ENCODE assay signal across 25 cellular contexts in the genomic region with DNA sequence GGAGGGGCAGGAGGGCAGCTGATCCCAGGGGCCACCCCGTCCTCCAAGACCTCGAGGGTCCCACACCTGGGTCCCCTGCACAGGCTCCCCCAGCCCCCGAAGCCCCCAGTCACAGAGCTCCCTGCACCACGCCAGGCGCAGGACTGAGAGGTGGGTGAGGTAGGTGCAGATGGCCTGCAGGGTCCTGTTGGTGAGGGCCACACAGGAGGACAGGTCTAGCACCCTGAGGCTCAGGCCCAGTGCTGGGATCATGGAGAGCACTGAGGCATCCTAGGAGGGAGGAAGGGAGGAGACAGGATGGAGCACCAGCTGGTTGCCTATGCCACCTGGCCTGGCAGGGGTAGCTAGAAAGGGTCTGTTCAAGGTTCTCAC. TPM values are rescaled to one million over a fixed set of nuclear protein-coding genes. Genes with fewer than 3 reads are reported as not detected.
DNase-seq lines count a peak whose midpoint lies in the region; TF ChIP-seq lines count a peak whose summit lies in the region.
"Had no signal": no experiment of that assay in that cellular context is flagged by ENCODE, and none has a peak within 500 bp of the region (broad histone marks: within the 10 kb centered on the region; RNA-seq: fewer than 3 reads in every experiment).

No MANE protein-coding gene starts in this region.

- 100% methylated on average over 2 of the region's 5 CpGs for WGBS in mammary epithelial cell (ENCODE audit: low coverage, missing lambda C conversion rate)

- intact Hi-C loops in MCF 10A (cut with micrococcal nuclease) = no loop called here
- intact Hi-C loops in mammary epithelial cell (cut with micrococcal nuclease) = no loop called here
- intact Hi-C loops in posterior vena cava (cut with DNase I) = no loop called here

- H3K9me3 ChIP-seq in mammary epithelial cell (replicated peaks; ENCODE audit: insufficient read depth, low read length) (no peaks in the 10 kb centered on the region), skeletal muscle tissue (ENCODE audit: control insufficient read depth in 3 of 3, low read length in 3 of 3) (no peaks in the 10 kb centered on the region)
- H3K9me3 ChIP-seq: adrenal gland, BLaER1, breast epithelium, left lung, prostate gland, vagina had no signal

- no peaks in the 10 kb centered on the region for H3K79me2 ChIP-seq in mammary epithelial cell (ENCODE audit: insufficient read depth, low read length)

- no peak overlapping the region for H2AFZ ChIP-seq in mammary epithelial cell (ENCODE audit: low read depth, low read length)

- no peak overlapping the region for H3K4me3 ChIP-seq in mammary epithelial cell (replicated peaks in 1 of 3; ENCODE audit: insufficient read depth in 1 of 3, low read depth in 2 of 3, low read length in 3 of 3)
- H3K4me3 ChIP-seq in skeletal muscle tissue (ENCODE audit: low read length in 3 of 3) = no peak overlapping the region
- H3K4me3 ChIP-seq: adrenal gland, BLaER1, breast epithelium, left lung, prostate gland, smooth muscle cell, vagina had no signal

- H3K36me3 ChIP-seq in mammary epithelial cell (ENCODE audit: insufficient read depth, low read length) (no peaks in the 10 kb centered on the region), skeletal muscle tissue (ENCODE audit: control insufficient read depth in 3 of 3, insufficient read depth in 3 of 3, low read length in 3 of 3) (peaks cover 0 to 11% (median 5%) of the 10 kb centered on the region in 3 donors)
- H3K36me3 ChIP-seq: adrenal gland, prostate gland, vagina had no signal

- H3K9me3 Mint-ChIP-seq in MCF 10A (ENCODE audit: unreplicated experiment) = no peaks in the 10 kb centered on the region
- H3K9me3 Mint-ChIP-seq: IgD-negative memory B cell had no signal

- H3K4me2 ChIP-seq in mammary epithelial cell (ENCODE audit: insufficient read depth, low read depth, low read length) = no peak overlapping the region
- H3K4me2 ChIP-seq: BLaER1, smooth muscle cell had no signal

- TF ChIP-seq CTCF in MCF 10A (IDR thresholded peaks at IDR 0.05; ENCODE audit: unreplicated experiment) (no peak), mammary epithelial cell (conservative IDR thresholded peaks at IDR 0.05 in 1 of 2, IDR thresholded peaks at IDR 0.05 in 1 of 2; ENCODE audit: extremely low read depth in 1 of 2, insufficient read depth in 1 of 2, low read depth in 1 of 2, low read length in 2 of 2) (no peak)

- H3K27me3 Mint-ChIP-seq in MCF 10A (ENCODE audit: insufficient read depth, unreplicated experiment) = no peaks in the 10 kb centered on the region
- H3K27me3 Mint-ChIP-seq: IgD-negative memory B cell had no signal

- DNase-seq in MCF 10A (ENCODE audit: unreplicated experiment) (no peak), mammary epithelial cell (no peak), posterior vena cava (ENCODE audit: low spot score) (no peak)
- DNase-seq: activated CD4-positive, alpha-beta T cell treated with anti-CD3 and anti-CD28 coated beads for 48 hours; activated CD8-positive, alpha-beta memory T cell treated with anti-CD3 and anti-CD28 coated beads, Interleukin-2, amount 50 U/mL, for 4 hours; activated effector memory CD4-positive, alpha-beta T cell treated with anti-CD3 and anti-CD28 coated beads, Interleukin-2, amount 50 U/mL, for 16 hours; Calu3; cortex of kidney; NCI-H146; NCI-H2171 treated with DMSO at 0.1 percent for 48 hours; NCI-H748 treated with DMSO at 0.1 percent for 48 hours; SIG-M5; stimulated activated CD4-positive, alpha-beta T cell treated with anti-CD3 and anti-CD28 coated beads, Interleukin-4, amount 100 ng/mL, for 4 hours; T-helper 1 cell had no signal

- no peaks in the 10 kb centered on the region for H3K27me3 ChIP-seq in mammary epithelial cell (ENCODE audit: insufficient read depth, low read length)
- no peaks in the 10 kb centered on the region for H3K27me3 ChIP-seq in skeletal muscle tissue (ENCODE audit: control insufficient read depth in 3 of 3, insufficient read depth in 3 of 3, low read length in 3 of 3)
- H3K27me3 ChIP-seq: adrenal gland, BLaER1, breast epithelium, left lung, vagina had no signal

- peaks cover 27% of the 10 kb centered on the region for H3K36me3 Mint-ChIP-seq in MCF 10A (ENCODE audit: insufficient read depth, unreplicated experiment)
- H3K36me3 Mint-ChIP-seq: IgD-negative memory B cell had no signal

- dilution Hi-C loops in mammary epithelial cell (cut with HindIII; ENCODE audit: low sequenced_read_pairs) = no loop called here

- no peak overlapping the region for H3K9ac ChIP-seq in mammary epithelial cell (ENCODE audit: insufficient read depth, low read length)
- peak overlapping the region in 1 of 3 donors; percentile 54 for H3K9ac ChIP-seq in skeletal muscle tissue (ENCODE audit: low read depth in 1 of 3, low read length in 3 of 3)
- H3K9ac ChIP-seq: BLaER1 had no signal

- H4K20me1 ChIP-seq in mammary epithelial cell (ENCODE audit: insufficient read depth, low read length) = no peaks in the 10 kb centered on the region

- peak overlapping the region; percentile 66 for H3K27ac Mint-ChIP-seq in MCF 10A (ENCODE audit: low read depth, unreplicated experiment)
- H3K27ac Mint-ChIP-seq: IgD-negative memory B cell had no signal

- POLR2A ChIA-PET in MCF 10A (lab: Yijun Ruan, JAX) = interaction anchor here (0.7 to 9.4 kb wide), 11 partner anchors 10 to 218 kb away, joined by 3 to 87 read pairs (median 3); a partner anchor contains a TSS

- peaks cover 49% of the 10 kb centered on the region for H3K4me1 ChIP-seq in mammary epithelial cell (ENCODE audit: insufficient read depth, low read length)
- peaks cover 33 to 52% (median 42%) of the 10 kb centered on the region in 3 donors for H3K4me1 ChIP-seq in skeletal muscle tissue (ENCODE audit: control insufficient read depth in 3 of 3, insufficient read depth in 3 of 3, low read length in 3 of 3)
- H3K4me1 ChIP-seq: breast epithelium, prostate gland, vagina had no signal

- H3K4me1 Mint-ChIP-seq in MCF 10A (ENCODE audit: insufficient read depth, unreplicated experiment) = peaks cover 36% of the 10 kb centered on the region
- H3K4me1 Mint-ChIP-seq: IgD-negative memory B cell had no signal

- H3K27ac ChIP-seq in mammary epithelial cell (ENCODE audit: insufficient read depth, low read depth, low read length) = no peak overlapping the region
- peak overlapping the region; percentile 23 for H3K27ac ChIP-seq in skeletal muscle tissue (ENCODE audit: low read depth, low read length)
- H3K27ac ChIP-seq: BLaER1, breast epithelium, HL-60, left lung, prostate gland, vagina had no signal

- CTCF ChIA-PET in MCF 10A (lab: Yijun Ruan, JAX) (interaction anchor here (0.6 to 4.4 kb wide), 6 partner anchors 11 to 243 kb away, joined by 3 to 29 read pairs (median 4); a partner anchor contains a TSS), mammary epithelial cell (lab: Charles Lee; ENCODE audit: low non-redundant PET) (no interaction called here)

- in situ Hi-C loops in mammary epithelial cell (cut with MboI; ENCODE audit: low sequenced_read_pairs in 2 of 2) = no loop called here

- H3K4me3 Mint-ChIP-seq in MCF 10A (ENCODE audit: unreplicated experiment) = no peak overlapping the region
- H3K4me3 Mint-ChIP-seq: IgD-negative memory B cell had no signal

- BruUV-seq in MCF 10A (replicated peaks; lab: Mats Ljungman, UMichigan) (no TSS peak), mammary epithelial cell (replicated peaks; lab: Mats Ljungman, UMichigan) (no TSS peak)

RNA-seq across cellular contexts. Expression of a gene that starts 9.6 kb away (rescaled TPM):
- total RNA-seq in MCF 10A (2022) (9.6 and 12.0 TPM in 2 replicates), mammary epithelial cell (10 to 100 TPM; 25.8 to 29.0 TPM), skeletal muscle tissue (not detected), posterior vena cava (1 to 10 TPM in 1 of 2 donors, under 1 TPM in 1; 0.93 to 1.2 TPM)
- polyA plus RNA-seq in mammary epithelial cell = 37.4 TPM
- 21.3 TPM for polyA minus RNA-seq in mammary epithelial cell

RNA-seq across cellular contexts. Expression of a gene that starts 16.6 kb away (rescaled TPM):
- 81.0 and 85.5 TPM in 2 replicates for total RNA-seq in MCF 10A (2022)
- 10 to 100 TPM; 48.8 to 64.4 TPM for total RNA-seq in mammary epithelial cell
- 88.7 TPM for polyA plus RNA-seq in mammary epithelial cell
- polyA minus RNA-seq in mammary epithelial cell = 115 TPM
- 32.4 TPM for total RNA-seq in skeletal muscle tissue
- 10 to 100 TPM; 42.0 to 43.8 TPM for total RNA-seq in posterior vena cava

RNA-seq across cellular contexts. Expression of a gene that starts 18.4 kb away (rescaled TPM):
- 44.4 and 55.5 TPM in 2 replicates for total RNA-seq in MCF 10A (2022)
- 10 to 100 TPM; 24.5 to 43.1 TPM for total RNA-seq in mammary epithelial cell
- 62.9 TPM for polyA plus RNA-seq in mammary epithelial cell
- polyA minus RNA-seq in mammary epithelial cell = 54.5 TPM
- 24.5 TPM for total RNA-seq in skeletal muscle tissue
- total RNA-seq in posterior vena cava = 10 to 100 TPM; 25.1 to 33.1 TPM

RNA-seq across cellular contexts. Expression of a gene that starts 18.6 kb away (rescaled TPM):
- total RNA-seq in MCF 10A (2022) (not detected in 2 replicates), mammary epithelial cell (not detected), skeletal muscle tissue (5.2 TPM), posterior vena cava (1 to 10 TPM; 1.6 to 3.1 TPM)
- 0.03 TPM for polyA plus RNA-seq in mammary epithelial cell
- polyA minus RNA-seq in mammary epithelial cell = not detected
- total RNA-seq: OCI-LY7, smooth muscle cell had no signal
- polyA plus RNA-seq: IgD-negative memory B cell had no signal

RNA-seq across cellular contexts. Expression of a gene that starts 24.7 kb away (rescaled TPM):
- total RNA-seq in MCF 10A (2022) (18.1 and 18.7 TPM in 2 replicates), mammary epithelial cell (10 to 100 TPM in 1 of 2 donors, 1 to 10 TPM in 1; 8.0 to 24.9 TPM), skeletal muscle tissue (5.2 TPM), posterior vena cava (10 to 100 TPM; 18.3 to 22.1 TPM)
- polyA plus RNA-seq in mammary epithelial cell = 12.1 TPM
- 3.9 TPM for polyA minus RNA-seq in mammary epithelial cell
